Comparison of ENCODE assay signal across 12 cellular contexts in genomic region chr15:65841121-65841930, GRCh38. TPM values are rescaled to one million over a fixed set of nuclear protein-coding genes. Genes with fewer than 3 reads are reported as not detected.
A peak's percentile ranks its signal among the peaks of the same experiment; 100 is the strongest.
DNase-seq lines count a peak whose midpoint lies in the region; ATAC-seq, FAIRE-seq and TF ChIP-seq lines count a peak whose summit lies in the region.
"Had no signal": no experiment of that assay in that cellular context is flagged by ENCODE, and none has a peak within 500 bp of the region (broad histone marks: within the 10 kb centered on the region; RNA-seq: fewer than 3 reads in every experiment).

No MANE protein-coding gene starts in this region.

- TF ChIP-seq CTCF in RWPE2 (IDR thresholded peaks at IDR 0.05; ENCODE audit: poor library complexity, severe bottlenecking) (no peak), GM20000 (IDR thresholded peaks at IDR 0.05; ENCODE audit: extremely low read depth, missing control alignments) (no peak)

- ATAC-seq in RWPE2 (ENCODE audit: low read depth) (peak; percentile 63), GM21737 (IDR thresholded peaks at IDR 0.05; ENCODE audit: unreplicated experiment) (no peak)
- ATAC-seq: activated CD8-positive, alpha-beta T cell treated with anti-CD3 and anti-CD28 coated beads for 36 hours had no signal

- no peak overlapping the region for H3K27ac ChIP-seq in RWPE2 (ENCODE audit: poor library complexity, severe bottlenecking)

- no peak for FAIRE-seq in GM12892 (lab: Jason Lieb, UNC)
- FAIRE-seq: RCC 7860 had no signal

- H3K4me1 ChIP-seq in RWPE2 (ENCODE audit: insufficient read depth, poor library complexity, severe bottlenecking) = no peaks in the 10 kb centered on the region

- H3K4me3 ChIP-seq in RWPE2 (ENCODE audit: severe bottlenecking) = no peak overlapping the region

- no peaks in the 10 kb centered on the region for H3K36me3 ChIP-seq in RWPE2 (ENCODE audit: low read depth)

- H3K9me3 ChIP-seq in RWPE2 (ENCODE audit: severe bottlenecking) = no peaks in the 10 kb centered on the region

- DNase-seq in Daoy (ENCODE audit: low read depth) (peak; percentile 42), RWPE2 (ENCODE audit: low spot score) (no peak), fibroblast of gingiva (ENCODE audit: low read depth) (peak; percentile 65), occipital lobe (lab: John Stamatoyannopoulos, UW) (peak; percentile 33), GM12892 (ENCODE audit: insufficient read length) (no peak), RKO (ENCODE audit: low spot score) (no peak), GM20000 (ENCODE audit: low spot score) (no peak)
- DNase-seq: activated CD8-positive, alpha-beta T cell treated with anti-CD3 and anti-CD28 coated beads for 36 hours; anterior cingulate cortex; DND-41 had no signal

- H3K27me3 ChIP-seq in RWPE2 (ENCODE audit: insufficient read depth, poor library complexity, severe bottlenecking) = no peaks in the 10 kb centered on the region

- TF ChIP-seq POLR2A in GM12892 (IDR thresholded peaks at IDR 0.05; ENCODE audit: low read depth, low read length) = no peak

RNA-seq across cellular contexts. Expression of gene RAB11A, which starts 28.0 kb away (rescaled TPM):
- total RNA-seq in Daoy (2014; rRNA removed; shearing (Covaris generic)) = 199 and 200 TPM in 2 replicates
- 169 TPM for total RNA-seq in occipital lobe
- 239 TPM for polyA plus RNA-seq in GM12892 (2012; ENCODE audit: missing spikeins)

RNA-seq across cellular contexts. Expression of gene DENND4A, which starts 49.2 kb away (rescaled TPM):
- 8.6 and 20.9 TPM in 2 replicates for total RNA-seq in Daoy (2014; rRNA removed; shearing (Covaris generic))
- 76.6 TPM for total RNA-seq in occipital lobe
- polyA plus RNA-seq in GM12892 (2012; ENCODE audit: missing spikeins) = 38.8 TPM

Comparison
In these comparisons a context has a peak if more than half of its experiments do, and no peak if none do; other contexts are left out.
1. DNase-seq: peak in Daoy (single experiment), fibroblast of gingiva (single experiment) and occipital lobe (single experiment); none in RWPE2 (single experiment), GM12892 (single experiment), RKO (single experiment) and GM20000 (single experiment).